Comparison of ENCODE assay signal across 20 cellular contexts in genomic region chr15:63057454-63058335, GRCh38. TPM values are rescaled to one million over a fixed set of nuclear protein-coding genes. Genes with fewer than 3 reads are reported as not detected.
DNase-seq lines count a peak whose midpoint lies in the region; TF ChIP-seq lines count a peak whose summit lies in the region.
"Had no signal": no experiment of that assay in that cellular context is flagged by ENCODE, and none has a peak within 500 bp of the region (broad histone marks: within the 10 kb centered on the region; RNA-seq: fewer than 3 reads in every experiment).

No MANE protein-coding gene starts in this region.

- 98 to 99% methylated on average over 7 of the region's 8 CpGs for WGBS in mesodermal cell (ENCODE audit: insufficient coverage in 2 of 2), 2 experiments
- 84 to 90% methylated on average over 8 of the region's 8 CpGs for WGBS in transverse colon (ENCODE audit: low coverage in 1 of 2), 2 donors

- no peak for TF ChIP-seq EP300 in transverse colon (IDR thresholded peaks at IDR 0.05; ENCODE audit: low read depth)

- H3K9me3 Mint-ChIP-seq in HFFc6 (peaks cover 14% of the 10 kb centered on the region), Caco-2 (ENCODE audit: unreplicated experiment) (no peaks in the 10 kb centered on the region)
- H3K9me3 Mint-ChIP-seq: activated T-cell treated with anti-CD3 and anti-CD28 coated beads, Interleukin-2, amount 50 U/mL, for 72 hours; CD8-positive, alpha-beta T cell; naive thymus-derived CD4-positive, alpha-beta T cell had no signal

- BruUV-seq in Caco-2 (replicated peaks; lab: Mats Ljungman, UMichigan): no TSS peak

- in situ Hi-C loops in transverse colon (cut with MboI; ENCODE audit: low pct_ligation_motif_present in 1 of 4, low pct_unique_long_range_greater_than_20kb in 1 of 4, low sequenced_read_pairs in 3 of 4): no loop called here

- H3K27me3 Mint-ChIP-seq in HFFc6 (ENCODE audit: insufficient read depth): peaks cover 40% of the 10 kb centered on the region
- H3K27me3 Mint-ChIP-seq in Caco-2 (ENCODE audit: insufficient read depth, unreplicated experiment): no peaks in the 10 kb centered on the region
- H3K27me3 Mint-ChIP-seq: activated CD4-positive, alpha-beta T cell treated with anti-CD3 and anti-CD28 coated beads for 36 hours; naive thymus-derived CD4-positive, alpha-beta T cell had no signal

- POLR2A ChIA-PET in Caco-2 (lab: Charles Lee): interaction anchor here (0.6 kb wide), 1 partner anchor 24 kb away, joined by 10 read pairs; no protein-coding TSS in a partner anchor

- H3K4me3 ChIP-seq in mesodermal cell (ENCODE audit: extremely low read depth, insufficient read depth, low read length, poor library complexity, severe bottlenecking) (no peak overlapping the region), transverse colon (no peak overlapping the region), Caco-2 (ENCODE audit: low read depth, low read length) (no peak overlapping the region)
- H3K4me3 ChIP-seq: body of pancreas, GM12878, ovary had no signal

- CTCF ChIA-PET in Caco-2 (lab: Charles Lee): interaction anchor here (1.5 kb wide), 1 partner anchor 10 kb away, joined by 4 read pairs; no protein-coding TSS in a partner anchor

- H3K4me3 Mint-ChIP-seq in HFFc6 (peak overlapping the region; percentile 57; the same call in 1 of the 2 replicates), Caco-2 (ENCODE audit: unreplicated experiment) (no peak overlapping the region)
- H3K4me3 Mint-ChIP-seq: activated CD4-positive, alpha-beta T cell treated with anti-CD3 and anti-CD28 coated beads for 36 hours; activated T-cell treated with anti-CD3 and anti-CD28 coated beads, Interleukin-2, amount 50 U/mL, for 72 hours; CD8-positive, alpha-beta T cell; naive thymus-derived CD4-positive, alpha-beta T cell had no signal

- H3K36me3 Mint-ChIP-seq in HFFc6 (ENCODE audit: low read depth) (peaks cover 84% of the 10 kb centered on the region), Caco-2 (ENCODE audit: insufficient read depth, unreplicated experiment) (peaks cover 90% of the 10 kb centered on the region)

- peak overlapping the region; percentile 92 for H3K27ac Mint-ChIP-seq in HFFc6
- H3K27ac Mint-ChIP-seq in Caco-2 (ENCODE audit: unreplicated experiment): no peak overlapping the region
- H3K27ac Mint-ChIP-seq: activated CD4-positive, alpha-beta T cell treated with anti-CD3 and anti-CD28 coated beads for 36 hours; activated T-cell treated with anti-CD3 and anti-CD28 coated beads, Interleukin-2, amount 50 U/mL, for 72 hours; CD8-positive, alpha-beta T cell had no signal

- no peak for TF ChIP-seq POLR2A in transverse colon (IDR thresholded peaks at IDR 0.05)

- H3K27me3 ChIP-seq in transverse colon: no peaks in the 10 kb centered on the region
- H3K27me3 ChIP-seq in Caco-2 (replicated peaks; ENCODE audit: control insufficient read depth, insufficient read depth, low read length): no peaks in the 10 kb centered on the region
- H3K27me3 ChIP-seq: body of pancreas, ovary had no signal

- peak overlapping the region; percentile 6 for H3K27ac ChIP-seq in mesodermal cell (ENCODE audit: low read depth, low read length, severe bottlenecking)
- peak overlapping the region; percentile 96 to 98 (median 96) for H3K27ac ChIP-seq in transverse colon

- H3K9me3 ChIP-seq in mesodermal cell (ENCODE audit: control insufficient read depth, low read length) (no peaks in the 10 kb centered on the region), transverse colon (no peaks in the 10 kb centered on the region), Caco-2 (no peaks in the 10 kb centered on the region)
- H3K9me3 ChIP-seq: body of pancreas, ovary had no signal

- TF ChIP-seq CTCF in HFFc6 (IDR thresholded peaks at IDR 0.05) (no peak), transverse colon (IDR thresholded peaks at IDR 0.05) (no peak), Caco-2 (IDR thresholded peaks at IDR 0.05; ENCODE audit: insufficient read depth in 1 of 2, low read depth in 1 of 2, low read length in 1 of 2, severe bottlenecking in 1 of 2, unreplicated experiment in 1 of 2) (no peak)

- H3K4me1 Mint-ChIP-seq in HFFc6 (ENCODE audit: low read depth): peaks cover 96% of the 10 kb centered on the region
- H3K4me1 Mint-ChIP-seq in Caco-2 (ENCODE audit: low read depth, unreplicated experiment): peaks cover 23% of the 10 kb centered on the region

- H3K4me1 ChIP-seq in mesodermal cell (ENCODE audit: control insufficient read depth, insufficient read depth, low read length, poor library complexity, severe bottlenecking) (peaks cover 31% of the 10 kb centered on the region), transverse colon (peaks cover 24 to 63% (median 40%) of the 10 kb centered on the region in 4 donors), Caco-2 (peaks cover 23% of the 10 kb centered on the region)

- H3K36me3 ChIP-seq in mesodermal cell (ENCODE audit: control insufficient read depth, insufficient read depth, low read length): peaks cover 92% of the 10 kb centered on the region
- peaks cover 0 to 56% (median 27%) of the 10 kb centered on the region in 4 donors for H3K36me3 ChIP-seq in transverse colon
- peaks cover 5% of the 10 kb centered on the region for H3K36me3 ChIP-seq in Caco-2 (ENCODE audit: control insufficient read depth, insufficient read depth, low read length)
- H3K36me3 ChIP-seq: ovary had no signal

- DNase-seq in HFFc6 (no peak), astrocyte of the hippocampus (ENCODE audit: low read depth, low spot score) (peak; percentile 46), transverse colon (no peak), Caco-2 (no peak), HCEC 1CT (no peak)
- DNase-seq in activated CD4-positive, CD25-positive, alpha-beta regulatory T cell treated with anti-CD3 and anti-CD28 coated beads, Interleukin-2, amount 50 U/mL, for 72 hours: no peak
- DNase-seq: activated CD4-positive, alpha-beta T cell treated with anti-CD3 and anti-CD28 coated beads for 36 hours; activated naive CD4-positive, alpha-beta T cell treated with anti-CD3 and anti-CD28 coated beads, Interleukin-2, amount 50 U/mL, for 16 hours; activated T-cell treated with anti-CD3 and anti-CD28 coated beads, Interleukin-2, amount 50 U/mL, for 72 hours; AML-193; CD8-positive, alpha-beta T cell; effector CD8-positive, alpha-beta T cell; naive thymus-derived CD4-positive, alpha-beta T cell; NCI-H1930; NCI-H345; NCI-H774 had no signal

- intact Hi-C loops in transverse colon (cut with DNase I; ENCODE audit: low total_unique reads) (no loop called here), Caco-2 (cut with micrococcal nuclease; ENCODE audit: unreplicated experiment) (no loop called here)

RNA-seq across cellular contexts. Expression of gene TPM1, which starts 15.1 kb away (rescaled TPM):
- total RNA-seq in HFFc6 (2021; fragmentation: NEBNext Ultra II Directional; extraction: Animal tissue kit (Norgen Biotek cat#: 25700)): 1,000 to 10,000 TPM; 1,264 to 1,620 (median 1,342) TPM
- polyA plus RNA-seq in mesodermal cell (2013, experiment 1 of 2): 1,311 TPM
- 1,352 TPM for polyA plus RNA-seq in mesodermal cell (2013, experiment 2 of 2)
- total RNA-seq in transverse colon (1,000 to 10,000 TPM in 2 of 4 donors, 100 to 1,000 TPM in 2; 775 to 2,480 (median 1,140) TPM), Caco-2 (2022) (193 and 209 TPM in 2 replicates)
